Comparison of ENCODE assay signal across 27 cellular contexts in the genomic region with DNA sequence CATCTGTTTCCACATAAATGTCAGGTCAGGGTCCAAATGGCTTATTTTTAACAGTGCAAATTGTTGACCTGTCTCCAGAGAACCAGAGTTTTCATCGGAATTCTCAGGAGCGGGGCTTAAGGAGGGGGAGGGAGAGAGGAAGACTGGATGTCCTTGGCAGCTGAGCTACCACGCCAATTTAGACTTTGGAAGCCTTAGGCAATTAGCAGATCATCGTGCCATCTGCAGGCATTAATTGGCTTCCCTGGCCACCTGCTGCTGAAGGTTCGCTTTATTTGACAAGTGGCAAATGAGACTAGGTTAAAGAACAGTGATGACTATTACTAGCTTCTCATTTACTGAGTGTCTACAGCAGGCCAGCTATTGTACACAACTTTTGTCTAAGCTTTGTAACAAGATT. TPM values are rescaled to one million over a fixed set of nuclear protein-coding genes. Genes with fewer than 3 reads are reported as not detected.
DNase-seq lines count a peak whose midpoint lies in the region; ATAC-seq and TF ChIP-seq lines count a peak whose summit lies in the region.
"Had no signal": no experiment of that assay in that cellular context is flagged by ENCODE, and none has a peak within 500 bp of the region (broad histone marks: within the 10 kb centered on the region; RNA-seq: fewer than 3 reads in every experiment).

No MANE protein-coding gene starts in this region.

- DNase-seq in COR-L47 (lab: John Stamatoyannopoulos, UW): peak; percentile 34
- DNase-seq in NCI-H1417 (lab: John Stamatoyannopoulos, UW): peak in 2 of 3 experiments; percentile 64 to 92
- peak; percentile 96 to 97 for DNase-seq in NCI-H524 (lab: John Stamatoyannopoulos, UW)
- DNase-seq in WERI-Rb-1: peak; percentile 87
- DNase-seq in mesothelial cell of epicardium (ENCODE audit: low spot score in 2 of 2, unreplicated experiment in 2 of 2): no peak
- DNase-seq in activated T-cell treated with anti-CD3 and anti-CD28 coated beads, Interleukin-2, amount 50 U/mL, for 24 hours: no peak
- DNase-seq: activated CD4-positive, CD25-positive, alpha-beta regulatory T cell treated with anti-CD3 and anti-CD28 coated beads, Interleukin-2, amount 50 U/mL, for 72 hours; activated CD8-positive, alpha-beta T cell treated with anti-CD3 and anti-CD28 coated beads for 36 hours; activated gamma-delta T cell treated with Interleukin-2 at 50 U/mL for 16 hours; activated T-cell treated with anti-CD3 and anti-CD28 coated beads for 4 hours; body of pancreas; head of caudate nucleus; NCI-H2107; NCI-H526 treated with DMSO at 0.1 percent for 48 hours; stimulated activated CD4-positive, alpha-beta T cell treated with anti-CD3 and anti-CD28 coated beads, Interleukin-15, amount 100 ng/mL, for 24 hours; T-cell; thyroid gland had no signal

- no peak overlapping the region for H3K27ac Mint-ChIP-seq in mesothelial cell of epicardium
- no peak overlapping the region for H3K27ac Mint-ChIP-seq in activated T-cell treated with anti-CD3 and anti-CD28 coated beads, Interleukin-2, amount 50 U/mL, for 24 hours
- H3K27ac Mint-ChIP-seq in stimulated activated memory B cell treated with anti-CD40 and anti-IgM and Interleukin-4, amounts not matched to agents 10 μg/mL and 1 μg/mL and 100 μg/mL, for 72 hours: no peak overlapping the region
- H3K27ac Mint-ChIP-seq: activated CD8-positive, alpha-beta T cell treated with anti-CD3 and anti-CD28 coated beads for 36 hours; GM23338; stimulated activated naive CD8-positive, alpha-beta T cell treated with anti-CD3 and anti-CD28 coated beads, Interleukin-15, Interleukin-2, amounts not matched to agents 100 ng/mL and 50 ng/mL, for 24 hours; T-cell had no signal

- no peaks in the 10 kb centered on the region for H3K4me1 Mint-ChIP-seq in mesothelial cell of epicardium
- no peaks in the 10 kb centered on the region for H3K4me1 Mint-ChIP-seq in activated T-cell treated with anti-CD3 and anti-CD28 coated beads, Interleukin-2, amount 50 U/mL, for 24 hours (ENCODE audit: low read depth)
- peaks cover 29% of the 10 kb centered on the region for H3K4me1 Mint-ChIP-seq in stimulated activated memory B cell treated with anti-CD40 and anti-IgM and Interleukin-4, amounts not matched to agents 10 μg/mL and 1 μg/mL and 100 μg/mL, for 72 hours
- H3K4me1 Mint-ChIP-seq: T-cell had no signal

- H3K27me3 Mint-ChIP-seq in mesothelial cell of epicardium (ENCODE audit: low read depth): peaks cover 82% of the 10 kb centered on the region
- H3K27me3 Mint-ChIP-seq in activated T-cell treated with anti-CD3 and anti-CD28 coated beads, Interleukin-2, amount 50 U/mL, for 24 hours: peaks cover 14% of the 10 kb centered on the region
- peaks cover 18% of the 10 kb centered on the region for H3K27me3 Mint-ChIP-seq in stimulated activated memory B cell treated with anti-CD40 and anti-IgM and Interleukin-4, amounts not matched to agents 10 μg/mL and 1 μg/mL and 100 μg/mL, for 72 hours
- H3K27me3 Mint-ChIP-seq: activated CD8-positive, alpha-beta T cell treated with anti-CD3 and anti-CD28 coated beads for 36 hours had no signal

- TF ChIP-seq CTCF in WERI-Rb-1 (IDR thresholded peaks at IDR 0.05; ENCODE audit: low read depth, low read length) (no peak), mesothelial cell of epicardium (IDR thresholded peaks at IDR 0.05; ENCODE audit: unreplicated experiment) (no peak)

- no peaks in the 10 kb centered on the region for H3K36me3 ChIP-seq in WERI-Rb-1
- H3K36me3 ChIP-seq: BLaER1 treated with 17β-estradiol and CSF1 and Interleukin-3, amounts not matched to agents 10 nM and 100 nM; neutrophil; prostate gland; SJSA1; thyroid gland had no signal

- H3K9me3 Mint-ChIP-seq in mesothelial cell of epicardium: no peaks in the 10 kb centered on the region
- no peaks in the 10 kb centered on the region for H3K9me3 Mint-ChIP-seq in activated T-cell treated with anti-CD3 and anti-CD28 coated beads, Interleukin-2, amount 50 U/mL, for 24 hours
- H3K9me3 Mint-ChIP-seq in stimulated activated memory B cell treated with anti-CD40 and anti-IgM and Interleukin-4, amounts not matched to agents 10 μg/mL and 1 μg/mL and 100 μg/mL, for 72 hours: no peaks in the 10 kb centered on the region
- H3K9me3 Mint-ChIP-seq: activated CD8-positive, alpha-beta T cell treated with anti-CD3 and anti-CD28 coated beads for 36 hours; GM23338; stimulated activated naive CD8-positive, alpha-beta T cell treated with anti-CD3 and anti-CD28 coated beads, Interleukin-15, Interleukin-2, amounts not matched to agents 100 ng/mL and 50 ng/mL, for 24 hours had no signal

- H3K36me3 Mint-ChIP-seq in mesothelial cell of epicardium: no peaks in the 10 kb centered on the region
- H3K36me3 Mint-ChIP-seq in activated T-cell treated with anti-CD3 and anti-CD28 coated beads, Interleukin-2, amount 50 U/mL, for 24 hours (ENCODE audit: low read depth): no peaks in the 10 kb centered on the region
- H3K36me3 Mint-ChIP-seq in stimulated activated memory B cell treated with anti-CD40 and anti-IgM and Interleukin-4, amounts not matched to agents 10 μg/mL and 1 μg/mL and 100 μg/mL, for 72 hours: no peaks in the 10 kb centered on the region
- H3K36me3 Mint-ChIP-seq: T-cell had no signal

- H3K4me3 ChIP-seq in WERI-Rb-1 (ENCODE audit: low read depth, low read length): no peak overlapping the region
- H3K4me3 ChIP-seq: BLaER1 treated with 17β-estradiol and CSF1 and Interleukin-3, amounts not matched to agents 10 nM and 100 nM; body of pancreas; GM23338; K562; lung; prostate gland; SJSA1; thyroid gland had no signal

- H3K27me3 ChIP-seq in WERI-Rb-1 (ENCODE audit: insufficient read depth, low read depth, severe bottlenecking): no peaks in the 10 kb centered on the region
- H3K27me3 ChIP-seq: BLaER1 treated with 17β-estradiol and CSF1 and Interleukin-3, amounts not matched to agents 10 nM and 100 nM; body of pancreas; SJSA1; thyroid gland had no signal

- no peak overlapping the region for H3K4me3 Mint-ChIP-seq in mesothelial cell of epicardium
- H3K4me3 Mint-ChIP-seq in activated T-cell treated with anti-CD3 and anti-CD28 coated beads, Interleukin-2, amount 50 U/mL, for 24 hours: no peak overlapping the region
- no peak overlapping the region for H3K4me3 Mint-ChIP-seq in stimulated activated memory B cell treated with anti-CD40 and anti-IgM and Interleukin-4, amounts not matched to agents 10 μg/mL and 1 μg/mL and 100 μg/mL, for 72 hours
- H3K4me3 Mint-ChIP-seq: activated CD8-positive, alpha-beta T cell treated with anti-CD3 and anti-CD28 coated beads for 36 hours; GM23338; stimulated activated naive CD8-positive, alpha-beta T cell treated with anti-CD3 and anti-CD28 coated beads, Interleukin-15, Interleukin-2, amounts not matched to agents 100 ng/mL and 50 ng/mL, for 24 hours; T-cell had no signal

- no peak for ATAC-seq in HG03039 (IDR thresholded peaks at IDR 0.05; ENCODE audit: unreplicated experiment)
- ATAC-seq in stimulated activated memory B cell treated with anti-CD40 and anti-IgM and Interleukin-4, amounts not matched to agents 10 μg/mL and 1 μg/mL and 100 μg/mL, for 72 hours: no peak
- ATAC-seq: activated CD8-positive, alpha-beta T cell treated with anti-CD3 and anti-CD28 coated beads for 36 hours; body of pancreas; K562; T-cell had no signal

- no peaks in the 10 kb centered on the region for H3K9me3 ChIP-seq in WERI-Rb-1 (ENCODE audit: severe bottlenecking)
- H3K9me3 ChIP-seq: body of pancreas, neutrophil, prostate gland, SJSA1, thyroid gland had no signal

- no peak overlapping the region for H3K27ac ChIP-seq in WERI-Rb-1
- H3K27ac ChIP-seq: BLaER1 treated with 17β-estradiol and CSF1 and Interleukin-3, amounts not matched to agents 10 nM and 100 nM; body of pancreas; neutrophil; prostate gland; SJSA1; thyroid gland had no signal

RNA-seq across cellular contexts. Expression of a gene that starts 43.7 kb away (rescaled TPM):
- total RNA-seq in mesothelial cell of epicardium: 0.75 to 1.3 TPM (median 0.84 TPM) in 3 replicates
- total RNA-seq: activated CD8-positive, alpha-beta T cell treated with anti-CD3 and anti-CD28 coated beads for 36 hours had no signal

Comparison
In these comparisons a context has a peak if more than half of its experiments do, and no peak if none do; other contexts are left out.
1. DNase-seq: peak in COR-L47 (single experiment), NCI-H1417 (2 of 3), NCI-H524 (2 of 2) and WERI-Rb-1 (single experiment); none in mesothelial cell of epicardium (0 of 2) and activated T-cell treated with anti-CD3 and anti-CD28 coated beads, Interleukin-2, amount 50 U/mL, for 24 hours (single experiment).